Comparison of ENCODE assay signal across 8 cellular contexts in the genomic region with DNA sequence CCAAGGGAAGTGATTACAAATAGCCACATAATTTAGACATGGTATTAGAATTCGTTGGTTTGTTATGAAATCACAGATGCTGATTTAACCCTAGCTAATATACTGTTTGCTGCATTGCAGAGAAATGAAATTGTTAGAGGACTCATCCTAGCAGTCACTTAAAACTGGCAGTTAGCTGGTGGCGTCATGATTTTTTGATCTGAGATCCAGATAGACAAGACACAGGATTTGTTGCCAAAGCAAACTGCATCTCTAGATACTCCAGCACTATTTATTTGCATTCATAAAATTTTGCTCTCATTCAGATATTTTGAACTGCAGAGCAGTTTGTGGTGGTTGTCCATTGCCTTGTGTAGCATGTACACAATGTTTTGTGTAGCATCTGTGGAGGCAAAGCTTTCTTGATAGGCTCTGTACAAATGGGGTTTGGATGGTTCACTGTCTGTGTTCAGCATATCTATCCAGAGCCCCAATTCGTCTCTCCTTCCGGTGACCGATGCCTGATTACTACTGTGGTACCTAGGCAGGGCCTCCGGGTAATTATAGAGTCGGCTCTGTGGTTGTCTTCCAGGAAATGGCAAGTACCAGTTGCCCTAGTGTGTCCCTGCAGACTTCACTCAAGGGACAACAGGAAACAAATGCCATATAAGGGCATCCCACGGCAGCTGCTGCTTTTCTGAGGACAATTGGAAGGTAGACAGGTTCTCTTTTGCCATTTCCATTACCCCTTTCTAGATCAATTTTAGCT.
DNase-seq lines count a peak whose midpoint lies in the region; ATAC-seq and TF ChIP-seq lines count a peak whose summit lies in the region.

No MANE protein-coding gene starts in this region.

- peak overlapping the region; percentile 49 for H3K27ac ChIP-seq in KOPT-K1 (ENCODE audit: low read depth, low read length, poor library complexity, severe bottlenecking)
- no peak overlapping the region for H3K27ac ChIP-seq in effector memory CD4-positive, alpha-beta T cell (ENCODE audit: insufficient read depth, low read length, poor library complexity, severe bottlenecking)

- H3K9me3 ChIP-seq in KOPT-K1 (ENCODE audit: insufficient read depth, low read length, poor library complexity, severe bottlenecking): no peaks in the 10 kb centered on the region
- no peaks in the 10 kb centered on the region for H3K9me3 ChIP-seq in effector memory CD4-positive, alpha-beta T cell (ENCODE audit: control insufficient read depth, low read length)

- POLR2A ChIA-PET in GM10248 (lab: Yijun Ruan, JAX): interaction anchor here (0.7 kb wide), 1 partner anchor 99 kb away, joined by 3 read pairs; no protein-coding TSS in a partner anchor

- H3K4me3 ChIP-seq in effector memory CD4-positive, alpha-beta T cell (ENCODE audit: insufficient read depth, low read depth, low read length, poor library complexity, severe bottlenecking): no peak overlapping the region

- H3K27me3 ChIP-seq in effector memory CD4-positive, alpha-beta T cell (replicated peaks; ENCODE audit: control insufficient read depth, insufficient read depth, low read length, poor library complexity, severe bottlenecking): no peaks in the 10 kb centered on the region

- no peaks in the 10 kb centered on the region for H3K36me3 ChIP-seq in KOPT-K1 (ENCODE audit: insufficient read depth, low read length)
- H3K36me3 ChIP-seq in effector memory CD4-positive, alpha-beta T cell (ENCODE audit: control insufficient read depth, insufficient read depth, low read length): no peaks in the 10 kb centered on the region

- H3K4me1 ChIP-seq in effector memory CD4-positive, alpha-beta T cell (ENCODE audit: control insufficient read depth, insufficient read depth, low read length, poor library complexity, severe bottlenecking): peaks cover 3% of the 10 kb centered on the region

- peak; percentile 87 for ATAC-seq in GM18499 (IDR thresholded peaks at IDR 0.05; ENCODE audit: insufficient read depth, unreplicated experiment)
- ATAC-seq in GM21723 (IDR thresholded peaks at IDR 0.05; ENCODE audit: unreplicated experiment): peak; percentile 99

- TF ChIP-seq CTCF in GM10248 (IDR thresholded peaks at IDR 0.05; ENCODE audit: control extremely low read depth, extremely low read depth, low read depth, missing control alignments): no peak

- CTCF ChIA-PET in GM10248 (lab: Yijun Ruan, JAX): no interaction called here

- peak; percentile 52 for DNase-seq in SW480 (ENCODE audit: low spot score)
- peak; percentile 2 to 12 (median 2) for DNase-seq in effector memory CD4-positive, alpha-beta T cell
- DNase-seq in stimulated activated CD8-positive, alpha-beta memory T cell treated with anti-CD3 and anti-CD28 coated beads, Interleukin-4, amount 100 ng/mL, for 48 hours: peak; percentile 53
- no peak for DNase-seq in GM10248 (ENCODE audit: extremely low spot score)
- DNase-seq in hepatic stellate cell (ENCODE audit: low spot score): no peak

Comparison
In these comparisons a context has a peak if more than half of its experiments do, and no peak if none do; other contexts are left out.
1. DNase-seq: peak in SW480 (single experiment), effector memory CD4-positive, alpha-beta T cell (3 of 3) and stimulated activated CD8-positive, alpha-beta memory T cell treated with anti-CD3 and anti-CD28 coated beads, Interleukin-4, amount 100 ng/mL, for 48 hours (single experiment); none in GM10248 (single experiment) and hepatic stellate cell (single experiment).